In the genomic region with DNA sequence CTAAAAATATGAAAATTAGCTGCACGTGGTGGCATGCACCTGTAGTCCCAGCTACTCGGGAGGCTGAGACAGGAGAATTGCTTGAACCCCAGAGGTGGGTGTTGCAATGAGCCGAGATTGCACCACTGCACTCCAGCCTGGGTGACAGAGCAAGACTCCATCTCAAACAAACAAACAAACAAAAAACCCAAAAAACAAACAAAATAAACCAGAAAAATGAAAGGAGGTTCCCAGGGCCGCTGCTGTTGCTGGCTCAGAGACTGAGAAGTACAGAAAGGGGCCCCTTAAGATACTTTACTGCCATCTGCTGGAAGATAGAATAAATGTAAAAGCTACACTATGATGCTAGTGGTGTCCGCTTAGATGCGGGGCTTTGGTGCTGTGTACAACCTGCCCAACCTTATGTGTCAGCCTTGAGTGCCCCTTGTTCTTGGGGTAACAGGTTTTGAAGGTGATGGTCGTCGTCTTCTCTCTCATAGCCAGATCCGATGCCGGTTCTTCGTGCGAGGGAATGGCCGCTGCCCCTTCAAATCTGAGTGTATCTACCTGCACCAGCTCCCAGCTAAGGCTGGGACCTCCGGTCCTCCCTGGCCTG, we compare ENCODE assay signal across 1 cellular context.
A peak's percentile ranks its signal among the peaks of the same experiment; 100 is the strongest.
TF ChIP-seq lines count a peak whose summit lies in the region.

No MANE protein-coding gene starts in this region.

TF ChIP-seq in HepG2, 621 proteins besides CTCF, POLR2A, EP300 and RAD21 (continued from another document and continues in another):
- TF ChIP-seq BCL6 (CRISPR knock-in tag; IDR thresholded peaks at IDR 0.05): 0 out of 2 replicates have a peak, but pooled peaks have one; percentile 9
- no peak for TF ChIP-seq ZNF75D (CRISPR knock-in tag; IDR thresholded peaks at IDR 0.05; ENCODE audit: borderline replicate concordance)
- TF ChIP-seq NBN (conservative IDR thresholded peaks at IDR 0.05): no peak
- no peak; the same call in 1 of the 2 replicates for TF ChIP-seq ATAD3A (CRISPR knock-in tag; IDR thresholded peaks at IDR 0.05)
- TF ChIP-seq NFKBIZ (CRISPR knock-in tag; IDR thresholded peaks at IDR 0.05): no peak
- no peak for TF ChIP-seq KDM3A (CRISPR knock-in tag; IDR thresholded peaks at IDR 0.05; ENCODE audit: low read depth)
- TF ChIP-seq, protein P1, sequence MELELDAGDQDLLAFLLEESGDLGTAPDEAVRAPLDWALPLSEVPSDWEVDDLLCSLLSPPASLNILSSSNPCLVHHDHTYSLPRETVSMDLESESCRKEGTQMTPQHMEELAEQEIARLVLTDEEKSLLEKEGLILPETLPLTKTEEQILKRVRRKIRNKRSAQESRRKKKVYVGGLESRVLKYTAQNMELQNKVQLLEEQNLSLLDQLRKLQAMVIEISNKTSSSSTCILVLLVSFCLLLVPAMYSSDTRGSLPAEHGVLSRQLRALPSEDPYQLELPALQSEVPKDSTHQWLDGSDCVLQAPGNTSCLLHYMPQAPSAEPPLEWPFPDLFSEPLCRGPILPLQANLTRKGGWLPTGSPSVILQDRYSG (CRISPR knock-in tag; IDR thresholded peaks at IDR 0.05): no peak
- peak; percentile 98 for TF ChIP-seq SMC3 (IDR thresholded peaks at IDR 0.05; ENCODE audit: low read length)
- TF ChIP-seq ZNF780A (CRISPR knock-in tag; IDR thresholded peaks at IDR 0.05): no peak
- no peak for TF ChIP-seq THYN1 (CRISPR knock-in tag; IDR thresholded peaks at IDR 0.05; ENCODE audit: borderline replicate concordance, low read depth)
- TF ChIP-seq ZNF451 (CRISPR knock-in tag; IDR thresholded peaks at IDR 0.05): no peak
- TF ChIP-seq, protein P2, sequence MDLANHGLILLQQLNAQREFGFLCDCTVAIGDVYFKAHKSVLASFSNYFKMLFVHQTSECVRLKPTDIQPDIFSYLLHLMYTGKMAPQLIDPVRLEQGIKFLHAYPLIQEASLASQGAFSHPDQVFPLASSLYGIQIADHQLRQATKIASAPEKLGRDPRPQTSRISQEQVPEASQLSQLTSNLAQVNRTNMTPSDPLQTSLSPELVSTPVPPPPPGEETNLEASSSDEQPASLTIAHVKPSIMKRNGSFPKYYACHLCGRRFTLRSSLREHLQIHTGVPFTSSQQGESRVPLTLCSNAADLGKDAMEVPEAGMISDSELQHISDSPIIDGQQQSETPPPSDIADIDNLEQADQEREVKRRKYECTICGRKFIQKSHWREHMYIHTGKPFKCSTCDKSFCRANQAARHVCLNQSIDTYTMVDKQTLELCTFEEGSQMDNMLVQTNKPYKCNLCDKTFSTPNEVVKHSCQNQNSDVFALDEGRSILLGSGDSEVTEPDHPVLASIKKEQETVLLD (CRISPR knock-in tag; IDR thresholded peaks at IDR 0.05; ENCODE audit: low read depth): no peak
- TF ChIP-seq, protein P3, sequence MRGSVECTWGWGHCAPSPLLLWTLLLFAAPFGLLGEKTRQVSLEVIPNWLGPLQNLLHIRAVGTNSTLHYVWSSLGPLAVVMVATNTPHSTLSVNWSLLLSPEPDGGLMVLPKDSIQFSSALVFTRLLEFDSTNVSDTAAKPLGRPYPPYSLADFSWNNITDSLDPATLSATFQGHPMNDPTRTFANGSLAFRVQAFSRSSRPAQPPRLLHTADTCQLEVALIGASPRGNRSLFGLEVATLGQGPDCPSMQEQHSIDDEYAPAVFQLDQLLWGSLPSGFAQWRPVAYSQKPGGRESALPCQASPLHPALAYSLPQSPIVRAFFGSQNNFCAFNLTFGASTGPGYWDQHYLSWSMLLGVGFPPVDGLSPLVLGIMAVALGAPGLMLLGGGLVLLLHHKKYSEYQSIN (CRISPR knock-in tag; IDR thresholded peaks at IDR 0.05; ENCODE audit: borderline replicate concordance): no peak
- TF ChIP-seq, protein P4, sequence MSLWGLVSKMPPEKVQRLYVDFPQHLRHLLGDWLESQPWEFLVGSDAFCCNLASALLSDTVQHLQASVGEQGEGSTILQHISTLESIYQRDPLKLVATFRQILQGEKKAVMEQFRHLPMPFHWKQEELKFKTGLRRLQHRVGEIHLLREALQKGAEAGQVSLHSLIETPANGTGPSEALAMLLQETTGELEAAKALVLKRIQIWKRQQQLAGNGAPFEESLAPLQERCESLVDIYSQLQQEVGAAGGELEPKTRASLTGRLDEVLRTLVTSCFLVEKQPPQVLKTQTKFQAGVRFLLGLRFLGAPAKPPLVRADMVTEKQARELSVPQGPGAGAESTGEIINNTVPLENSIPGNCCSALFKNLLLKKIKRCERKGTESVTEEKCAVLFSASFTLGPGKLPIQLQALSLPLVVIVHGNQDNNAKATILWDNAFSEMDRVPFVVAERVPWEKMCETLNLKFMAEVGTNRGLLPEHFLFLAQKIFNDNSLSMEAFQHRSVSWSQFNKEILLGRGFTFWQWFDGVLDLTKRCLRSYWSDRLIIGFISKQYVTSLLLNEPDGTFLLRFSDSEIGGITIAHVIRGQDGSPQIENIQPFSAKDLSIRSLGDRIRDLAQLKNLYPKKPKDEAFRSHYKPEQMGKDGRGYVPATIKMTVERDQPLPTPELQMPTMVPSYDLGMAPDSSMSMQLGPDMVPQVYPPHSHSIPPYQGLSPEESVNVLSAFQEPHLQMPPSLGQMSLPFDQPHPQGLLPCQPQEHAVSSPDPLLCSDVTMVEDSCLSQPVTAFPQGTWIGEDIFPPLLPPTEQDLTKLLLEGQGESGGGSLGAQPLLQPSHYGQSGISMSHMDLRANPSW (CRISPR knock-in tag; IDR thresholded peaks at IDR 0.05; ENCODE audit: borderline replicate concordance): no peak
- TF ChIP-seq ATF7 (IDR thresholded peaks at IDR 0.05): no peak
- no peak for TF ChIP-seq ATF7 (CRISPR knock-in tag; IDR thresholded peaks at IDR 0.05)
- TF ChIP-seq, protein P5, sequence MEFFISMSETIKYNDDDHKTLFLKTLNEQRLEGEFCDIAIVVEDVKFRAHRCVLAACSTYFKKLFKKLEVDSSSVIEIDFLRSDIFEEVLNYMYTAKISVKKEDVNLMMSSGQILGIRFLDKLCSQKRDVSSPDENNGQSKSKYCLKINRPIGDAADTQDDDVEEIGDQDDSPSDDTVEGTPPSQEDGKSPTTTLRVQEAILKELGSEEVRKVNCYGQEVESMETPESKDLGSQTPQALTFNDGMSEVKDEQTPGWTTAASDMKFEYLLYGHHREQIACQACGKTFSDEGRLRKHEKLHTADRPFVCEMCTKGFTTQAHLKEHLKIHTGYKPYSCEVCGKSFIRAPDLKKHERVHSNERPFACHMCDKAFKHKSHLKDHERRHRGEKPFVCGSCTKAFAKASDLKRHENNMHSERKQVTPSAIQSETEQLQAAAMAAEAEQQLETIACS (CRISPR knock-in tag; IDR thresholded peaks at IDR 0.05): no peak
- TF ChIP-seq ZNF180 (CRISPR knock-in tag; IDR thresholded peaks at IDR 0.05; ENCODE audit: borderline replicate concordance, low read depth): no peak
- no peak for TF ChIP-seq BHLHE40 (IDR thresholded peaks at IDR 0.05; ENCODE audit: low read length)
- no peak for TF ChIP-seq FOXO1 (CRISPR knock-in tag; IDR thresholded peaks at IDR 0.05)
- TF ChIP-seq FOXK1 (CRISPR knock-in tag; IDR thresholded peaks at IDR 0.05; ENCODE audit: borderline replicate concordance, low read depth): no peak
- TF ChIP-seq ZNF775 (CRISPR knock-in tag; IDR thresholded peaks at IDR 0.05; ENCODE audit: borderline replicate concordance): no peak
- no peak for TF ChIP-seq ZBTB20 (CRISPR knock-in tag; IDR thresholded peaks at IDR 0.05; ENCODE audit: borderline replicate concordance, low read depth)
- peak; percentile 64; the same call in 1 of the 2 replicates for TF ChIP-seq ZNF605 (CRISPR knock-in tag; IDR thresholded peaks at IDR 0.05)
- TF ChIP-seq NCOA5 (CRISPR knock-in tag; IDR thresholded peaks at IDR 0.05): no peak
- TF ChIP-seq, protein P6, sequence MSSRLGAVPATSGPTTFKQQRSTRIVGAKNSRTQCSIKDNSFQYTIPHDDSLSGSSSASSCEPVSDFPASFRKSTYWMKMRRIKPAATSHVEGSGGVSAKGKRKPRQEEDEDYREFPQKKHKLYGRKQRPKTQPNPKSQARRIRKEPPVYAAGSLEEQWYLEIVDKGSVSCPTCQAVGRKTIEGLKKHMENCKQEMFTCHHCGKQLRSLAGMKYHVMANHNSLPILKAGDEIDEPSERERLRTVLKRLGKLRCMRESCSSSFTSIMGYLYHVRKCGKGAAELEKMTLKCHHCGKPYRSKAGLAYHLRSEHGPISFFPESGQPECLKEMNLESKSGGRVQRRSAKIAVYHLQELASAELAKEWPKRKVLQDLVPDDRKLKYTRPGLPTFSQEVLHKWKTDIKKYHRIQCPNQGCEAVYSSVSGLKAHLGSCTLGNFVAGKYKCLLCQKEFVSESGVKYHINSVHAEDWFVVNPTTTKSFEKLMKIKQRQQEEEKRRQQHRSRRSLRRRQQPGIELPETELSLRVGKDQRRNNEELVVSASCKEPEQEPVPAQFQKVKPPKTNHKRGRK (CRISPR knock-in tag; IDR thresholded peaks at IDR 0.05): no peak
- TF ChIP-seq PHF8 (CRISPR knock-in tag; IDR thresholded peaks at IDR 0.05): no peak
- no peak for TF ChIP-seq NFRKB (IDR thresholded peaks at IDR 0.05)
- TF ChIP-seq, protein P7, sequence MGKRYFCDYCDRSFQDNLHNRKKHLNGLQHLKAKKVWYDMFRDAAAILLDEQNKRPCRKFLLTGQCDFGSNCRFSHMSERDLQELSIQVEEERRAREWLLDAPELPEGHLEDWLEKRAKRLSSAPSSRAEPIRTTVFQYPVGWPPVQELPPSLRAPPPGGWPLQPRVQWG (CRISPR knock-in tag; IDR thresholded peaks at IDR 0.05; ENCODE audit: borderline replicate concordance, low read depth): no peak
- no peak for TF ChIP-seq ZFX (CRISPR knock-in tag; IDR thresholded peaks at IDR 0.05; ENCODE audit: low read depth)
- TF ChIP-seq TSC22D2 (CRISPR knock-in tag; IDR thresholded peaks at IDR 0.05; ENCODE audit: borderline replicate concordance): no peak
- TF ChIP-seq, protein P8, sequence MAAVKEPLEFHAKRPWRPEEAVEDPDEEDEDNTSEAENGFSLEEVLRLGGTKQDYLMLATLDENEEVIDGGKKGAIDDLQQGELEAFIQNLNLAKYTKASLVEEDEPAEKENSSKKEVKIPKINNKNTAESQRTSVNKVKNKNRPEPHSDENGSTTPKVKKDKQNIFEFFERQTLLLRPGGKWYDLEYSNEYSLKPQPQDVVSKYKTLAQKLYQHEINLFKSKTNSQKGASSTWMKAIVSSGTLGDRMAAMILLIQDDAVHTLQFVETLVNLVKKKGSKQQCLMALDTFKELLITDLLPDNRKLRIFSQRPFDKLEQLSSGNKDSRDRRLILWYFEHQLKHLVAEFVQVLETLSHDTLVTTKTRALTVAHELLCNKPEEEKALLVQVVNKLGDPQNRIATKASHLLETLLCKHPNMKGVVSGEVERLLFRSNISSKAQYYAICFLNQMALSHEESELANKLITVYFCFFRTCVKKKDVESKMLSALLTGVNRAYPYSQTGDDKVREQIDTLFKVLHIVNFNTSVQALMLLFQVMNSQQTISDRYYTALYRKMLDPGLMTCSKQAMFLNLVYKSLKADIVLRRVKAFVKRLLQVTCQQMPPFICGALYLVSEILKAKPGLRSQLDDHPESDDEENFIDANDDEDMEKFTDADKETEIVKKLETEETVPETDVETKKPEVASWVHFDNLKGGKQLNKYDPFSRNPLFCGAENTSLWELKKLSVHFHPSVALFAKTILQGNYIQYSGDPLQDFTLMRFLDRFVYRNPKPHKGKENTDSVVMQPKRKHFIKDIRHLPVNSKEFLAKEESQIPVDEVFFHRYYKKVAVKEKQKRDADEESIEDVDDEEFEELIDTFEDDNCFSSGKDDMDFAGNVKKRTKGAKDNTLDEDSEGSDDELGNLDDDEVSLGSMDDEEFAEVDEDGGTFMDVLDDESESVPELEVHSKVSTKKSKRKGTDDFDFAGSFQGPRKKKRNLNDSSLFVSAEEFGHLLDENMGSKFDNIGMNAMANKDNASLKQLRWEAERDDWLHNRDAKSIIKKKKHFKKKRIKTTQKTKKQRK (IDR thresholded peaks at IDR 0.05; ENCODE audit: low read length): no peak
- TF ChIP-seq TCF12 (IDR thresholded peaks at IDR 0.05): no peak
- TF ChIP-seq TCF12 (CRISPR knock-in tag; IDR thresholded peaks at IDR 0.05): no peak
- no peak for TF ChIP-seq ZNF274 (CRISPR knock-in tag; IDR thresholded peaks at IDR 0.05)
- TF ChIP-seq, protein P9, sequence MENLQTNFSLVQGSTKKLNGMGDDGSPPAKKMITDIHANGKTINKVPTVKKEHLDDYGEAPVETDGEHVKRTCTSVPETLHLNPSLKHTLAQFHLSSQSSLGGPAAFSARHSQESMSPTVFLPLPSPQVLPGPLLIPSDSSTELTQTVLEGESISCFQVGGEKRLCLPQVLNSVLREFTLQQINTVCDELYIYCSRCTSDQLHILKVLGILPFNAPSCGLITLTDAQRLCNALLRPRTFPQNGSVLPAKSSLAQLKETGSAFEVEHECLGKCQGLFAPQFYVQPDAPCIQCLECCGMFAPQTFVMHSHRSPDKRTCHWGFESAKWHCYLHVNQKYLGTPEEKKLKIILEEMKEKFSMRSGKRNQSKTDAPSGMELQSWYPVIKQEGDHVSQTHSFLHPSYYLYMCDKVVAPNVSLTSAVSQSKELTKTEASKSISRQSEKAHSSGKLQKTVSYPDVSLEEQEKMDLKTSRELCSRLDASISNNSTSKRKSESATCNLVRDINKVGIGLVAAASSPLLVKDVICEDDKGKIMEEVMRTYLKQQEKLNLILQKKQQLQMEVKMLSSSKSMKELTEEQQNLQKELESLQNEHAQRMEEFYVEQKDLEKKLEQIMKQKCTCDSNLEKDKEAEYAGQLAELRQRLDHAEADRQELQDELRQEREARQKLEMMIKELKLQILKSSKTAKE (CRISPR knock-in tag; IDR thresholded peaks at IDR 0.05; ENCODE audit: borderline replicate concordance): no peak
- no peak for TF ChIP-seq PLRG1 (conservative IDR thresholded peaks at IDR 0.05)
- TF ChIP-seq ZNF44 (CRISPR knock-in tag; IDR thresholded peaks at IDR 0.05): 0 out of 2 replicates have a peak, but pooled peaks have one; percentile 40
- no peak for TF ChIP-seq ARNT (IDR thresholded peaks at IDR 0.05)
- TF ChIP-seq SKI (IDR thresholded peaks at IDR 0.05; ENCODE audit: partially characterized antibody): no peak
- no peak for TF ChIP-seq ZNF143 (CRISPR knock-in tag; IDR thresholded peaks at IDR 0.05)
- TF ChIP-seq, protein P10, sequence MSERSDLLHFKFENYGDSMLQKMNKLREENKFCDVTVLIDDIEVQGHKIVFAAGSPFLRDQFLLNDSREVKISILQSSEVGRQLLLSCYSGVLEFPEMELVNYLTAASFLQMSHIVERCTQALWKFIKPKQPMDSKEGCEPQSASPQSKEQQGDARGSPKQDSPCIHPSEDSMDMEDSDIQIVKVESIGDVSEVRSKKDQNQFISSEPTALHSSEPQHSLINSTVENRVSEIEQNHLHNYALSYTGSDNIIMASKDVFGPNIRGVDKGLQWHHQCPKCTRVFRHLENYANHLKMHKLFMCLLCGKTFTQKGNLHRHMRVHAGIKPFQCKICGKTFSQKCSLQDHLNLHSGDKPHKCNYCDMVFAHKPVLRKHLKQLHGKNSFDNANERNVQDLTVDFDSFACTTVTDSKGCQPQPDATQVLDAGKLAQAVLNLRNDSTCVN (CRISPR knock-in tag; IDR thresholded peaks at IDR 0.05; ENCODE audit: borderline replicate concordance): no peak
- TF ChIP-seq GATAD2A (CRISPR knock-in tag; IDR thresholded peaks at IDR 0.05): peak; percentile 42; the same call in 1 of the 2 replicates
- no peak for TF ChIP-seq NFIB (CRISPR knock-in tag; IDR thresholded peaks at IDR 0.05; ENCODE audit: borderline replicate concordance)
